ENCODE assay signal across 13 cellular contexts in genomic region chr11:92852946-92853345, GRCh38.
A peak's percentile ranks its signal among the peaks of the same experiment; 100 is the strongest.
DNase-seq lines count a peak whose midpoint lies in the region; ATAC-seq and TF ChIP-seq lines count a peak whose summit lies in the region.
"Had no signal": no experiment of that assay in that cellular context is flagged by ENCODE, and none has a peak within 500 bp of the region (broad histone marks: within the 10 kb centered on the region; RNA-seq: fewer than 3 reads in every experiment).

No MANE protein-coding gene starts in this region.

- BruUV-seq in mammary epithelial cell (replicated peaks; lab: Mats Ljungman, UMichigan): no TSS peak

- H3K36me3 ChIP-seq in mammary epithelial cell (ENCODE audit: insufficient read depth, low read length) (no peaks in the 10 kb centered on the region), mesendoderm (ENCODE audit: control insufficient read depth, insufficient read depth, low read length) (no peaks in the 10 kb centered on the region)
- H3K36me3 ChIP-seq: brain microvascular endothelial cell had no signal

- CTCF ChIA-PET in mammary epithelial cell (lab: Charles Lee; ENCODE audit: low non-redundant PET): no interaction called here

- intact Hi-C loops in mammary epithelial cell (cut with micrococcal nuclease): loop anchor here (10.0 kb wide), 1 partner anchor 118 kb away; no protein-coding TSS in a partner anchor

- H3K4me1 ChIP-seq in mammary epithelial cell (ENCODE audit: insufficient read depth, low read length) (peaks cover 16% of the 10 kb centered on the region), mesendoderm (ENCODE audit: control insufficient read depth, low read depth, low read length) (no peaks in the 10 kb centered on the region)

- no peak overlapping the region for H2BK15ac ChIP-seq in mesendoderm (replicated peaks; ENCODE audit: low read depth)

- no peaks in the 10 kb centered on the region for H3K79me1 ChIP-seq in mesendoderm (ENCODE audit: low read length)

- dilution Hi-C loops in mammary epithelial cell (cut with HindIII; ENCODE audit: low sequenced_read_pairs): no loop called here

- H3K23ac ChIP-seq in mesendoderm (ENCODE audit: low read length): no peak overlapping the region

- no peak for ATAC-seq in HG03175 (IDR thresholded peaks at IDR 0.05; ENCODE audit: unreplicated experiment)
- ATAC-seq: GM12878, Panc1 had no signal

- peak; percentile 80 for DNase-seq in DMS79 (lab: John Stamatoyannopoulos, UW)
- DNase-seq in NCI-H1092 (lab: John Stamatoyannopoulos, UW): peak; percentile 32
- DNase-seq in mammary epithelial cell: peak; percentile 92
- peak; percentile 41 for DNase-seq in mesendoderm
- DNase-seq in HuH-7 (ENCODE audit: low spot score): no peak
- DNase-seq in central memory CD4-positive, alpha-beta T cell: no peak
- DNase-seq in activated T-cell treated with anti-CD3 and anti-CD28 coated beads for 4 hours: no peak
- DNase-seq: activated T-cell treated with anti-CD3 and anti-CD28 coated beads, Interleukin-2, amount 50 U/mL, for 48 hours; brain microvascular endothelial cell; effector CD8-positive, alpha-beta T cell had no signal

- H3K18ac ChIP-seq in mesendoderm (ENCODE audit: low read length): no peak overlapping the region

- no peak overlapping the region for H2AK5ac ChIP-seq in mesendoderm (ENCODE audit: low read length)

- no peak overlapping the region for H2BK120ac ChIP-seq in mesendoderm (ENCODE audit: low read depth, low read length)

- 0% methylated on average over 6 of the region's 7 CpGs for WGBS in mammary epithelial cell (ENCODE audit: low coverage, missing lambda C conversion rate)
- no CpG with 5 or more reads among the region's 7 CpGs for WGBS in mesendoderm (ENCODE audit: extremely low coverage, insufficient coverage, low lambda C conversion rate)

- no peaks in the 10 kb centered on the region for H3K79me2 ChIP-seq in mammary epithelial cell (ENCODE audit: insufficient read depth, low read length)
- no peaks in the 10 kb centered on the region for H3K79me2 ChIP-seq in mesendoderm (ENCODE audit: control insufficient read depth, insufficient read depth, low read length)

- in situ Hi-C loops in mammary epithelial cell (cut with MboI; ENCODE audit: low sequenced_read_pairs in 2 of 2): loop anchor here in 1 of 2 donors (10.0 to 25.0 kb wide), 2 partner anchors 118 to 516 kb away; no protein-coding TSS in a partner anchor

- H3K9me3 ChIP-seq in mammary epithelial cell (replicated peaks; ENCODE audit: insufficient read depth, low read length): no peaks in the 10 kb centered on the region

- H3K27me3 ChIP-seq in mammary epithelial cell (ENCODE audit: insufficient read depth, low read length) (no peaks in the 10 kb centered on the region), mesendoderm (ENCODE audit: insufficient read depth, low read length, poor library complexity) (no peaks in the 10 kb centered on the region)
- H3K27me3 ChIP-seq: brain microvascular endothelial cell had no signal

- no peak overlapping the region for H4K8ac ChIP-seq in mesendoderm (ENCODE audit: low read depth, low read length)

- no peak overlapping the region for H2BK5ac ChIP-seq in mesendoderm (ENCODE audit: low read length)

- no peak overlapping the region for H3K56ac ChIP-seq in mesendoderm (ENCODE audit: low read length)

- H2AFZ ChIP-seq in mammary epithelial cell (ENCODE audit: low read depth, low read length): no peak overlapping the region

- no peaks in the 10 kb centered on the region for H4K20me1 ChIP-seq in mammary epithelial cell (ENCODE audit: insufficient read depth, low read length)

- H4K5ac ChIP-seq in mesendoderm (ENCODE audit: low read length): no peak overlapping the region

- no peak for TF ChIP-seq CTCF in mammary epithelial cell (conservative IDR thresholded peaks at IDR 0.05 in 1 of 2, IDR thresholded peaks at IDR 0.05 in 1 of 2; ENCODE audit: extremely low read depth in 1 of 2, insufficient read depth in 1 of 2, low read depth in 1 of 2, low read length in 2 of 2)

- H3K4me3 ChIP-seq in mammary epithelial cell (replicated peaks in 1 of 3; ENCODE audit: insufficient read depth in 1 of 3, low read depth in 2 of 3, low read length in 3 of 3) (no peak overlapping the region), mesendoderm (ENCODE audit: low read length) (no peak overlapping the region)
- H3K4me3 ChIP-seq: GM12878 had no signal

- H3K4me2 ChIP-seq in mammary epithelial cell (ENCODE audit: insufficient read depth, low read depth, low read length): peak overlapping the region; percentile 11
- no peak overlapping the region for H3K4me2 ChIP-seq in mesendoderm (ENCODE audit: low read length)

- H3K9ac ChIP-seq in mammary epithelial cell (ENCODE audit: insufficient read depth, low read length) (no peak overlapping the region), mesendoderm (ENCODE audit: low read length) (no peak overlapping the region)

- H3K4ac ChIP-seq in mesendoderm (ENCODE audit: low read depth, low read length): no peak overlapping the region

- H3K27ac ChIP-seq in mammary epithelial cell (ENCODE audit: insufficient read depth, low read depth, low read length) (no peak overlapping the region), mesendoderm (ENCODE audit: low read depth, low read length) (no peak overlapping the region)
- H3K27ac ChIP-seq: brain microvascular endothelial cell had no signal

Comparison
In these comparisons a context has a peak if more than half of its experiments do, and no peak if none do; other contexts are left out.
1. DNase-seq: peak in DMS79 (single experiment), NCI-H1092 (single experiment), mammary epithelial cell (single experiment) and mesendoderm (single experiment); none in HuH-7 (single experiment), central memory CD4-positive, alpha-beta T cell (single experiment) and activated T-cell treated with anti-CD3 and anti-CD28 coated beads for 4 hours (single experiment).